ENCODE assay signal across 15 cellular contexts in genomic region chr11:22786475-22786874, GRCh38. TPM values are rescaled to one million over a fixed set of nuclear protein-coding genes. Genes with fewer than 3 reads are reported as not detected.
DNase-seq lines count a peak whose midpoint lies in the region; ATAC-seq lines count a peak whose summit lies in the region.
"Had no signal": no experiment of that assay in that cellular context is flagged by ENCODE, and none has a peak within 500 bp of the region (broad histone marks: within the 10 kb centered on the region; RNA-seq: fewer than 3 reads in every experiment).

No MANE protein-coding gene starts in this region.

- no peak for DNase-seq in ecto neural progenitor cell (ENCODE audit: low spot score)
- DNase-seq in cardiac septum (ENCODE audit: low spot score): no peak
- DNase-seq in H7: no peak
- DNase-seq in right cardiac atrium: no peak
- DNase-seq: activated CD4-positive, alpha-beta memory T cell treated with anti-CD3 and anti-CD28 coated beads for 36 hours; activated naive CD8-positive, alpha-beta T cell treated with anti-CD3 and anti-CD28 coated beads, Interleukin-2, amount 10 ng/mL, durations not matched to agents 7 days and 5 days; EL; H9; KBM-7; transverse colon had no signal

- H3K27me3 ChIP-seq in H7 (ENCODE audit: control insufficient read depth, insufficient read depth, low read length): no peaks in the 10 kb centered on the region
- H3K27me3 ChIP-seq in right cardiac atrium (ENCODE audit: control insufficient read depth, insufficient read depth): no peaks in the 10 kb centered on the region
- H3K27me3 ChIP-seq: transverse colon had no signal

- no peaks in the 10 kb centered on the region for H3K4me1 ChIP-seq in right cardiac atrium (ENCODE audit: control insufficient read depth, insufficient read depth, low read length)
- H3K4me1 ChIP-seq: transverse colon had no signal

- WGBS in right cardiac atrium: 87% methylated on average over 3 of the region's 3 CpGs

- H3K27ac ChIP-seq in right cardiac atrium (ENCODE audit: low read length): no peak overlapping the region
- H3K27ac ChIP-seq: transverse colon had no signal

- H3K4me3 ChIP-seq in H7 (ENCODE audit: insufficient read depth, low read depth, low read length) (no peak overlapping the region), right cardiac atrium (ENCODE audit: low read length) (no peak overlapping the region)
- H3K4me3 ChIP-seq: transverse colon had no signal

- intact Hi-C loops in cardiac septum (cut with DNase I): loop anchor here (5.0 to 10.0 kb wide), 2 partner anchors 112 to 454 kb away; no protein-coding TSS in a partner anchor
- intact Hi-C loops in right cardiac atrium (cut with DNase I): loop anchor here in 3 of 4 donors (5.0 kb wide), 2 partner anchors 449 to 454 kb away; partner anchors contain the start of gene SLC17A6 (in 1 of the 3)

- peak; percentile 96 for ATAC-seq in GM18517 (IDR thresholded peaks at IDR 0.05; ENCODE audit: unreplicated experiment)
- peak; percentile 86 for ATAC-seq in GM21367 (IDR thresholded peaks at IDR 0.05; ENCODE audit: unreplicated experiment)
- ATAC-seq in HG02938 (IDR thresholded peaks at IDR 0.05; ENCODE audit: unreplicated experiment): peak; percentile 88
- ATAC-seq in HG03520 (IDR thresholded peaks at IDR 0.05; ENCODE audit: unreplicated experiment): peak; percentile 92
- no peak for ATAC-seq in right cardiac atrium
- ATAC-seq: sciatic nerve had no signal

- H3K36me3 ChIP-seq in H7 (replicated peaks; ENCODE audit: control insufficient read depth, insufficient read depth, low read length): no peaks in the 10 kb centered on the region
- H3K36me3 ChIP-seq: transverse colon had no signal

- no peaks in the 10 kb centered on the region for H3K9me3 ChIP-seq in right cardiac atrium (ENCODE audit: control insufficient read depth, low read length)
- H3K9me3 ChIP-seq: transverse colon had no signal

RNA-seq across cellular contexts. Expression of gene SVIP, which starts 43.1 kb away (rescaled TPM):
- 26.0 TPM for total RNA-seq in cardiac septum
- total RNA-seq in H7 (2014; rRNA removed; shearing (Covaris generic)): 1.8 and 3.4 TPM in 2 replicates
- 10 to 100 TPM; 28.0 to 53.5 (median 39.3) TPM for total RNA-seq in right cardiac atrium
- polyA plus RNA-seq in right cardiac atrium: 20.2 TPM

Comparison
In these comparisons a context has a peak if more than half of its experiments do, and no peak if none do; other contexts are left out.
1. ATAC-seq: peak in GM18517 (single experiment), GM21367 (single experiment), HG02938 (single experiment) and HG03520 (single experiment); none in right cardiac atrium (0 of 2).